In genomic region chrX:132957211-132958085, GRCh38 we compare ENCODE assay signal across 8 cellular contexts. TPM values are rescaled to one million over a fixed set of nuclear protein-coding genes. Genes with fewer than 3 reads are reported as not detected.
DNase-seq lines count a peak whose midpoint lies in the region; ATAC-seq lines count a peak whose summit lies in the region.

No MANE protein-coding gene starts in this region.

- H3K9me3 Mint-ChIP-seq in T-helper 1 cell treated with Interleukin-12 subunit alpha and Interleukin-12 subunit beta and Interleukin-4 antibody, amounts not matched to agents 30 μg/mL and 1 μg/mL, for 36 hours: no peaks in the 10 kb centered on the region
- no peaks in the 10 kb centered on the region for H3K9me3 Mint-ChIP-seq in activated naive CD8-positive, alpha-beta T cell treated with anti-CD3 and anti-CD28 coated beads for 36 hours

- H3K27me3 ChIP-seq in stomach smooth muscle (ENCODE audit: control insufficient read depth in 1 of 2, insufficient read depth in 2 of 2, low read length in 2 of 2): peaks cover 0 to 37% of the 10 kb centered on the region in 2 donors

- peak overlapping the region; percentile 74 for H3K4me3 Mint-ChIP-seq in T-helper 1 cell treated with Interleukin-12 subunit alpha and Interleukin-12 subunit beta and Interleukin-4 antibody, amounts not matched to agents 30 μg/mL and 1 μg/mL, for 36 hours
- H3K4me3 Mint-ChIP-seq in activated naive CD8-positive, alpha-beta T cell treated with anti-CD3 and anti-CD28 coated beads for 36 hours: peak overlapping the region; percentile 66

- no peaks in the 10 kb centered on the region for H3K36me3 ChIP-seq in stomach smooth muscle (ENCODE audit: control insufficient read depth in 2 of 2, insufficient read depth in 2 of 2, low read length in 2 of 2)

- no peaks in the 10 kb centered on the region for H3K36me3 Mint-ChIP-seq in T-helper 1 cell treated with Interleukin-12 subunit alpha and Interleukin-12 subunit beta and Interleukin-4 antibody, amounts not matched to agents 30 μg/mL and 1 μg/mL, for 36 hours (ENCODE audit: low read depth)
- H3K36me3 Mint-ChIP-seq in activated naive CD8-positive, alpha-beta T cell treated with anti-CD3 and anti-CD28 coated beads for 36 hours: no peaks in the 10 kb centered on the region

- H3K27ac ChIP-seq in stomach smooth muscle (ENCODE audit: low read length): no peak overlapping the region

- peak overlapping the region; percentile 62 to 73 for H3K4me3 ChIP-seq in stomach smooth muscle (ENCODE audit: low read length in 2 of 2)

- no peak overlapping the region for H3K27ac Mint-ChIP-seq in T-helper 1 cell treated with Interleukin-12 subunit alpha and Interleukin-12 subunit beta and Interleukin-4 antibody, amounts not matched to agents 30 μg/mL and 1 μg/mL, for 36 hours
- H3K27ac Mint-ChIP-seq in activated naive CD8-positive, alpha-beta T cell treated with anti-CD3 and anti-CD28 coated beads for 36 hours: no peak overlapping the region

- no peak for DNase-seq in T-helper 1 cell
- peak; percentile 2 for DNase-seq in activated naive CD8-positive, alpha-beta T cell treated with anti-CD3 and anti-CD28 coated beads for 36 hours
- peak; percentile 57 for DNase-seq in iPS-NIHi11 (ENCODE audit: low spot score)
- DNase-seq in C1 segment of cervical spinal cord (lab: John Stamatoyannopoulos, UW): no peak
- DNase-seq in Kasumi-1 (lab: John Stamatoyannopoulos, UW): no peak

- no peaks in the 10 kb centered on the region for H3K9me3 ChIP-seq in stomach smooth muscle (ENCODE audit: control insufficient read depth in 2 of 2, low read length in 2 of 2)

- peaks cover 16% of the 10 kb centered on the region for H3K4me1 ChIP-seq in stomach smooth muscle (ENCODE audit: control insufficient read depth, insufficient read depth, low read length)

- no peak for ATAC-seq in HG03460 (IDR thresholded peaks at IDR 0.05; ENCODE audit: unreplicated experiment)

- H3K4me1 Mint-ChIP-seq in T-helper 1 cell treated with Interleukin-12 subunit alpha and Interleukin-12 subunit beta and Interleukin-4 antibody, amounts not matched to agents 30 μg/mL and 1 μg/mL, for 36 hours (ENCODE audit: low read depth): peaks cover 11% of the 10 kb centered on the region
- H3K4me1 Mint-ChIP-seq in activated naive CD8-positive, alpha-beta T cell treated with anti-CD3 and anti-CD28 coated beads for 36 hours: peaks cover 2% of the 10 kb centered on the region

- no peak overlapping the region for H3K9ac ChIP-seq in stomach smooth muscle (ENCODE audit: low read length in 2 of 2)

- H3K27me3 Mint-ChIP-seq in T-helper 1 cell treated with Interleukin-12 subunit alpha and Interleukin-12 subunit beta and Interleukin-4 antibody, amounts not matched to agents 30 μg/mL and 1 μg/mL, for 36 hours (ENCODE audit: low read depth): peaks cover 49% of the 10 kb centered on the region
- H3K27me3 Mint-ChIP-seq in activated naive CD8-positive, alpha-beta T cell treated with anti-CD3 and anti-CD28 coated beads for 36 hours: peaks cover 44% of the 10 kb centered on the region

RNA-seq across cellular contexts. Expression of gene HS6ST2, which starts 1.0 kb away (rescaled TPM):
- total RNA-seq in activated naive CD8-positive, alpha-beta T cell treated with anti-CD3 and anti-CD28 coated beads for 36 hours: under 1 TPM; 0.26 to 0.39 TPM

Comparison
In these comparisons a context has a peak if more than half of its experiments do, and no peak if none do; other contexts are left out.
1. DNase-seq: peak in activated naive CD8-positive, alpha-beta T cell treated with anti-CD3 and anti-CD28 coated beads for 36 hours (single experiment) and iPS-NIHi11 (single experiment); none in T-helper 1 cell (0 of 5), C1 segment of cervical spinal cord (0 of 14) and Kasumi-1 (0 of 2).